Comparison of ENCODE assay signal across 3 cellular contexts in genomic region chr4:117138732-117139131, GRCh38. TPM values are rescaled to one million over a fixed set of nuclear protein-coding genes. Genes with fewer than 3 reads are reported as not detected.
"Had no signal": no experiment of that assay in that cellular context is flagged by ENCODE, and none has a peak within 500 bp of the region (broad histone marks: within the 10 kb centered on the region; RNA-seq: fewer than 3 reads in every experiment).

No MANE protein-coding gene starts in this region.

RNA-seq across cellular contexts. Expression of gene TRAM1L1, which starts 53.4 kb away (rescaled TPM):
- total RNA-seq: mononuclear cell; naive thymus-derived CD4-positive, alpha-beta T cell had no signal
- polyA plus RNA-seq: immature natural killer cell; naive thymus-derived CD4-positive, alpha-beta T cell had no signal
